1 cellular context compared by ENCODE assay signal in the genomic region with DNA sequence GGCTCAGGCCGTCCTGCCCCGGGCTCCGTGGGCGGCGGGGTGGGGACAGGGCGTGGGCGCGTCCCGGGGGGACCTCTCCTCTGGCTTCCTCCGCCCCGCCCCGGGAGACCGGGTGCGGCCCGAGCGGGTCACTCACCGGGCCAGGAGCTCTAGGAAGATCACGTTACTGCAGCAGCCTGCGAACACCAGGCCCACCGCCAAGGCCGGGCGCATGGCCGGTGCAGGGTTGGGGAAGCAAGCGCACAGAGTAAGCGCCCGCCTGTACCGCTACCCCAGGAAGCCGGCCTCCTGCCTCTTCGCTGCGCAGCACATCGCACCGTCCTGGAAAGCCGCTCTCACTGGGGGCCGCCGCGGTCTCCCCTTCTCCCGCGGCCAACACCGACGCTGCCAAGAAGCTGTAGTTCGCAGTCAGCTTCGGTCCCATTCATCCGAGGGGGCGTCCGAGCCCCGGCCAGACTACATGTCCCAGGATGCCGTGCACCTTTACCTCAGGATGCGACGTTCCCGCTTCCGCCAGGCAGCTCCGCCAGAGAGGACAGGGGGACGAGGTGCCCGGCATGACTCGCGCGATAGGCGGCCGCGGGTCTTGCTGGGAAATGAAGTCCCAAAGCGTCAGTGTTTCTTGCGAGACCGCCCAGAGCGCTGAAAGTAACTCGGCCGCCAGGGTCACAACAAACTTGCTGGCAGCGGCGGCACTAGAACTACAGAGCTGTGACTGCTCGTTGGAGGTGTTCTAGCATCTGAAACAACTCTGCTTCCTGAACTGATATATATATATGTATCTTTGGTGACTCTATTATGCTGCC.
TF ChIP-seq lines count a peak whose summit lies in the region.

A gene with protein sequence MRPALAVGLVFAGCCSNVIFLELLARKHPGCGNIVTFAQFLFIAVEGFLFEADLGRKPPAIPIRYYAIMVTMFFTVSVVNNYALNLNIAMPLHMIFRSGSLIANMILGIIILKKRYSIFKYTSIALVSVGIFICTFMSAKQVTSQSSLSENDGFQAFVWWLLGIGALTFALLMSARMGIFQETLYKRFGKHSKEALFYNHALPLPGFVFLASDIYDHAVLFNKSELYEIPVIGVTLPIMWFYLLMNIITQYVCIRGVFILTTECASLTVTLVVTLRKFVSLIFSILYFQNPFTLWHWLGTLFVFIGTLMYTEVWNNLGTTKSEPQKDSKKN (minus strand): TSS at position 392 of the 806 bp plus-strand sequence. CDS start 179 bp downstream, at position 213.

TF ChIP-seq in HepG2, 621 proteins besides CTCF, POLR2A, EP300 and RAD21 (continued from another document and continues in another):
- TF ChIP-seq AKAP8 (CRISPR knock-in tag; IDR thresholded peaks at IDR 0.05) = peak; percentile 81; the same call in 1 of the 2 replicates
- TF ChIP-seq NRL (CRISPR knock-in tag; IDR thresholded peaks at IDR 0.05; ENCODE audit: borderline replicate concordance) = peak; percentile 78; the same call in 1 of the 2 replicates
- peak; percentile 71; the same call in 1 of the 2 replicates for TF ChIP-seq ZNF614 (CRISPR knock-in tag; IDR thresholded peaks at IDR 0.05; ENCODE audit: borderline replicate concordance)
- TF ChIP-seq ARNT2 (CRISPR knock-in tag; IDR thresholded peaks at IDR 0.05; ENCODE audit: low read depth) = peak; percentile 78
- TF ChIP-seq GTF2F1 (IDR thresholded peaks at IDR 0.05; ENCODE audit: low read length) = no peak
- TF ChIP-seq, protein P1, sequence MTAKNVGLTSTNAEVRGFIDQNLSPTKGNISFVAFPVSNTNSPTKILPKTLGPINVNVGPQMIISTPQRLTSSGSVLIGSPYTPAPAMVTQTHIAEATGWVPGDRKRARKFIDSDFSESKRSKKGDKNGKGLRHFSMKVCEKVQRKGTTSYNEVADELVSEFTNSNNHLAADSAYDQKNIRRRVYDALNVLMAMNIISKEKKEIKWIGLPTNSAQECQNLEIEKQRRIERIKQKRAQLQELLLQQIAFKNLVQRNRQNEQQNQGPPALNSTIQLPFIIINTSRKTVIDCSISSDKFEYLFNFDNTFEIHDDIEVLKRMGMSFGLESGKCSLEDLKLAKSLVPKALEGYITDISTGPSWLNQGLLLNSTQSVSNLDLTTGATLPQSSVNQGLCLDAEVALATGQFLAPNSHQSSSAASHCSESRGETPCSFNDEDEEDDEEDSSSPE (CRISPR knock-in tag; IDR thresholded peaks at IDR 0.05) = peak; percentile 83
- peak; percentile 74 for TF ChIP-seq AGO2 (optimal IDR thresholded peaks at IDR 0.05; ENCODE audit: low read depth, low read length)
- TF ChIP-seq ELF3 (CRISPR knock-in tag; IDR thresholded peaks at IDR 0.05) = peak; percentile 86
- peak; percentile 76 for TF ChIP-seq ZNF883 (CRISPR knock-in tag; IDR thresholded peaks at IDR 0.05; ENCODE audit: not compliant biosample characterization)
- no peak for TF ChIP-seq U2AF2 (IDR thresholded peaks at IDR 0.05; ENCODE audit: low read depth, low read length)
- TF ChIP-seq ZFYVE20 (CRISPR knock-in tag; IDR thresholded peaks at IDR 0.05; ENCODE audit: borderline replicate concordance, low read depth) = no peak
- TF ChIP-seq ZFY (CRISPR knock-in tag; IDR thresholded peaks at IDR 0.05) = peak; percentile 97
- TF ChIP-seq HNF4G (IDR thresholded peaks at IDR 0.05; ENCODE audit: borderline replicate concordance, low read depth, low read length) = no peak
- no peak for TF ChIP-seq HNF4G (CRISPR knock-in tag; IDR thresholded peaks at IDR 0.05; ENCODE audit: borderline replicate concordance, low read depth)
- TF ChIP-seq NCOA5 (CRISPR knock-in tag; IDR thresholded peaks at IDR 0.05) = no peak
- TF ChIP-seq YEATS4 (CRISPR knock-in tag; IDR thresholded peaks at IDR 0.05; ENCODE audit: borderline replicate concordance) = peak; percentile 71
- no peak for TF ChIP-seq ZNF644 (CRISPR knock-in tag; IDR thresholded peaks at IDR 0.05; ENCODE audit: low read depth)
- peak; percentile 30; the same call in 1 of the 2 replicates for TF ChIP-seq ZNF652 (CRISPR knock-in tag; IDR thresholded peaks at IDR 0.05; ENCODE audit: borderline replicate concordance, low read depth)
- TF ChIP-seq, protein P2, sequence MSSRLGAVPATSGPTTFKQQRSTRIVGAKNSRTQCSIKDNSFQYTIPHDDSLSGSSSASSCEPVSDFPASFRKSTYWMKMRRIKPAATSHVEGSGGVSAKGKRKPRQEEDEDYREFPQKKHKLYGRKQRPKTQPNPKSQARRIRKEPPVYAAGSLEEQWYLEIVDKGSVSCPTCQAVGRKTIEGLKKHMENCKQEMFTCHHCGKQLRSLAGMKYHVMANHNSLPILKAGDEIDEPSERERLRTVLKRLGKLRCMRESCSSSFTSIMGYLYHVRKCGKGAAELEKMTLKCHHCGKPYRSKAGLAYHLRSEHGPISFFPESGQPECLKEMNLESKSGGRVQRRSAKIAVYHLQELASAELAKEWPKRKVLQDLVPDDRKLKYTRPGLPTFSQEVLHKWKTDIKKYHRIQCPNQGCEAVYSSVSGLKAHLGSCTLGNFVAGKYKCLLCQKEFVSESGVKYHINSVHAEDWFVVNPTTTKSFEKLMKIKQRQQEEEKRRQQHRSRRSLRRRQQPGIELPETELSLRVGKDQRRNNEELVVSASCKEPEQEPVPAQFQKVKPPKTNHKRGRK (CRISPR knock-in tag; IDR thresholded peaks at IDR 0.05) = no peak
- TF ChIP-seq ZNF781 (CRISPR knock-in tag; IDR thresholded peaks at IDR 0.05; ENCODE audit: borderline replicate concordance, not compliant biosample characterization) = peak; percentile 42
- peak; percentile 91 for TF ChIP-seq ZNF543 (CRISPR knock-in tag; IDR thresholded peaks at IDR 0.05)
- no peak for TF ChIP-seq SYNCRIP (IDR thresholded peaks at IDR 0.05; ENCODE audit: insufficient read depth, low read depth, low read length)
- peak; percentile 82; the same call in 1 of the 2 replicates for TF ChIP-seq EED (CRISPR knock-in tag; IDR thresholded peaks at IDR 0.05)
- no peak for TF ChIP-seq STAT5B (CRISPR knock-in tag; IDR thresholded peaks at IDR 0.05)
- no peak for TF ChIP-seq GTF3A (CRISPR knock-in tag; conservative IDR thresholded peaks at IDR 0.05)
- no peak for TF ChIP-seq MED8 (CRISPR knock-in tag; IDR thresholded peaks at IDR 0.05; ENCODE audit: insufficient replicate concordance)
- no peak for TF ChIP-seq ZKSCAN1 (IDR thresholded peaks at IDR 0.05; ENCODE audit: low read length)
- peak; percentile 67; the same call in 1 of the 2 replicates for TF ChIP-seq ZNF879 (CRISPR knock-in tag; IDR thresholded peaks at IDR 0.05)
- TF ChIP-seq ADNP (CRISPR knock-in tag; IDR thresholded peaks at IDR 0.05) = no peak
- peak; percentile 86 for TF ChIP-seq ERF (CRISPR knock-in tag; IDR thresholded peaks at IDR 0.05)
- no peak for TF ChIP-seq RFX1 (IDR thresholded peaks at IDR 0.05)
- TF ChIP-seq, protein P3, sequence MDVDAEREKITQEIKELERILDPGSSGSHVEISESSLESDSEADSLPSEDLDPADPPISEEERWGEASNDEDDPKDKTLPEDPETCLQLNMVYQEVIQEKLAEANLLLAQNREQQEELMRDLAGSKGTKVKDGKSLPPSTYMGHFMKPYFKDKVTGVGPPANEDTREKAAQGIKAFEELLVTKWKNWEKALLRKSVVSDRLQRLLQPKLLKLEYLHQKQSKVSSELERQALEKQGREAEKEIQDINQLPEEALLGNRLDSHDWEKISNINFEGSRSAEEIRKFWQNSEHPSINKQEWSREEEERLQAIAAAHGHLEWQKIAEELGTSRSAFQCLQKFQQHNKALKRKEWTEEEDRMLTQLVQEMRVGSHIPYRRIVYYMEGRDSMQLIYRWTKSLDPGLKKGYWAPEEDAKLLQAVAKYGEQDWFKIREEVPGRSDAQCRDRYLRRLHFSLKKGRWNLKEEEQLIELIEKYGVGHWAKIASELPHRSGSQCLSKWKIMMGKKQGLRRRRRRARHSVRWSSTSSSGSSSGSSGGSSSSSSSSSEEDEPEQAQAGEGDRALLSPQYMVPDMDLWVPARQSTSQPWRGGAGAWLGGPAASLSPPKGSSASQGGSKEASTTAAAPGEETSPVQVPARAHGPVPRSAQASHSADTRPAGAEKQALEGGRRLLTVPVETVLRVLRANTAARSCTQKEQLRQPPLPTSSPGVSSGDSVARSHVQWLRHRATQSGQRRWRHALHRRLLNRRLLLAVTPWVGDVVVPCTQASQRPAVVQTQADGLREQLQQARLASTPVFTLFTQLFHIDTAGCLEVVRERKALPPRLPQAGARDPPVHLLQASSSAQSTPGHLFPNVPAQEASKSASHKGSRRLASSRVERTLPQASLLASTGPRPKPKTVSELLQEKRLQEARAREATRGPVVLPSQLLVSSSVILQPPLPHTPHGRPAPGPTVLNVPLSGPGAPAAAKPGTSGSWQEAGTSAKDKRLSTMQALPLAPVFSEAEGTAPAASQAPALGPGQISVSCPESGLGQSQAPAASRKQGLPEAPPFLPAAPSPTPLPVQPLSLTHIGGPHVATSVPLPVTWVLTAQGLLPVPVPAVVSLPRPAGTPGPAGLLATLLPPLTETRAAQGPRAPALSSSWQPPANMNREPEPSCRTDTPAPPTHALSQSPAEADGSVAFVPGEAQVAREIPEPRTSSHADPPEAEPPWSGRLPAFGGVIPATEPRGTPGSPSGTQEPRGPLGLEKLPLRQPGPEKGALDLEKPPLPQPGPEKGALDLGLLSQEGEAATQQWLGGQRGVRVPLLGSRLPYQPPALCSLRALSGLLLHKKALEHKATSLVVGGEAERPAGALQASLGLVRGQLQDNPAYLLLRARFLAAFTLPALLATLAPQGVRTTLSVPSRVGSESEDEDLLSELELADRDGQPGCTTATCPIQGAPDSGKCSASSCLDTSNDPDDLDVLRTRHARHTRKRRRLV (CRISPR knock-in tag; IDR thresholded peaks at IDR 0.05) = peak; percentile 71; the same call in 1 of the 2 replicates
- peak; percentile 37; the same call in 1 of the 2 replicates for TF ChIP-seq ZNF225 (CRISPR knock-in tag; IDR thresholded peaks at IDR 0.05)
- no peak for TF ChIP-seq ZNF629 (CRISPR knock-in tag; conservative IDR thresholded peaks at IDR 0.05)
- TF ChIP-seq NFYC (CRISPR knock-in tag; IDR thresholded peaks at IDR 0.05) = peak; percentile 80
- no peak for TF ChIP-seq ONECUT2 (CRISPR knock-in tag; IDR thresholded peaks at IDR 0.05)
- peak; percentile 82; the same call in 1 of the 2 replicates for TF ChIP-seq ZNF772 (CRISPR knock-in tag; IDR thresholded peaks at IDR 0.05)
- no peak for TF ChIP-seq FOXJ3 (CRISPR knock-in tag; IDR thresholded peaks at IDR 0.05; ENCODE audit: borderline replicate concordance)
- no peak for TF ChIP-seq CHCHD3 (CRISPR knock-in tag; IDR thresholded peaks at IDR 0.05)
- peak; percentile 80; the same call in 1 of the 2 replicates for TF ChIP-seq RARG (CRISPR knock-in tag; IDR thresholded peaks at IDR 0.05; ENCODE audit: low read depth)
- TF ChIP-seq KDM3A (CRISPR knock-in tag; IDR thresholded peaks at IDR 0.05; ENCODE audit: low read depth) = peak; percentile 42; the same call in 1 of the 2 replicates
- TF ChIP-seq ZSCAN25 (CRISPR knock-in tag; IDR thresholded peaks at IDR 0.05) = peak; percentile 63; the same call in 1 of the 2 replicates
- no peak for TF ChIP-seq ZNF337 (CRISPR knock-in tag; IDR thresholded peaks at IDR 0.05; ENCODE audit: borderline replicate concordance, low read depth)
- TF ChIP-seq NR2F1 (CRISPR knock-in tag; IDR thresholded peaks at IDR 0.05) = no peak
- TF ChIP-seq ZNF33B (CRISPR knock-in tag; IDR thresholded peaks at IDR 0.05) = peak; percentile 76
- TF ChIP-seq SOX5 (CRISPR knock-in tag; IDR thresholded peaks at IDR 0.05; ENCODE audit: borderline replicate concordance) = peak; percentile 50; the same call in 1 of the 2 replicates
- TF ChIP-seq, protein P4, sequence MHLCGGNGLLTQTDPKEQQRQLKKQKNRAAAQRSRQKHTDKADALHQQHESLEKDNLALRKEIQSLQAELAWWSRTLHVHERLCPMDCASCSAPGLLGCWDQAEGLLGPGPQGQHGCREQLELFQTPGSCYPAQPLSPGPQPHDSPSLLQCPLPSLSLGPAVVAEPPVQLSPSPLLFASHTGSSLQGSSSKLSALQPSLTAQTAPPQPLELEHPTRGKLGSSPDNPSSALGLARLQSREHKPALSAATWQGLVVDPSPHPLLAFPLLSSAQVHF (CRISPR knock-in tag; IDR thresholded peaks at IDR 0.05) = no peak
- TF ChIP-seq EHMT2 (IDR thresholded peaks at IDR 0.05; ENCODE audit: borderline replicate concordance, low read depth, low read length) = no peak
- TF ChIP-seq RFXANK (CRISPR knock-in tag; IDR thresholded peaks at IDR 0.05) = no peak; the same call in 1 of the 2 replicates
- TF ChIP-seq ZNF30 (CRISPR knock-in tag; IDR thresholded peaks at IDR 0.05) = no peak
- TF ChIP-seq XRCC5 (optimal IDR thresholded peaks at IDR 0.05; ENCODE audit: low read length) = peak; percentile 88
